ENCODE assay signal across 1 cellular context in genomic region chr1:9500756-9501754, GRCh38.
TF ChIP-seq lines count a peak whose summit lies in the region.

No MANE protein-coding gene starts in this region.

TF ChIP-seq in HepG2, 621 proteins besides CTCF, POLR2A, EP300 and RAD21 (continued from another document and continues in another):
- no peak for TF ChIP-seq E2F2 (CRISPR knock-in tag; IDR thresholded peaks at IDR 0.05; ENCODE audit: borderline replicate concordance)
- TF ChIP-seq MATR3 (CRISPR knock-in tag; IDR thresholded peaks at IDR 0.05), result no peak
- TF ChIP-seq MYNN (CRISPR knock-in tag; IDR thresholded peaks at IDR 0.05; ENCODE audit: low read depth), result no peak
- TF ChIP-seq TERF1 (CRISPR knock-in tag; IDR thresholded peaks at IDR 0.05), result no peak
- no peak for TF ChIP-seq MBNL3 (CRISPR knock-in tag; conservative IDR thresholded peaks at IDR 0.05)
- no peak for TF ChIP-seq ZNF768 (CRISPR knock-in tag; IDR thresholded peaks at IDR 0.05)
- no peak for TF ChIP-seq ZNF256 (CRISPR knock-in tag; conservative IDR thresholded peaks at IDR 0.05)
- TF ChIP-seq, protein P1, sequence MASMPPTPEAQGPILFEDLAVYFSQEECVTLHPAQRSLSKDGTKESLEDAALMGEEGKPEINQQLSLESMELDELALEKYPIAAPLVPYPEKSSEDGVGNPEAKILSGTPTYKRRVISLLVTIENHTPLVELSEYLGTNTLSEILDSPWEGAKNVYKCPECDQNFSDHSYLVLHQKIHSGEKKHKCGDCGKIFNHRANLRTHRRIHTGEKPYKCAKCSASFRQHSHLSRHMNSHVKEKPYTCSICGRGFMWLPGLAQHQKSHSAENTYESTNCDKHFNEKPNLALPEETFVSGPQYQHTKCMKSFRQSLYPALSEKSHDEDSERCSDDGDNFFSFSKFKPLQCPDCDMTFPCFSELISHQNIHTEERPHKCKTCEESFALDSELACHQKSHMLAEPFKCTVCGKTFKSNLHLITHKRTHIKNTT (CRISPR knock-in tag; IDR thresholded peaks at IDR 0.05), result no peak
- no peak for TF ChIP-seq MNT (IDR thresholded peaks at IDR 0.05)
- no peak for TF ChIP-seq FIP1L1 (IDR thresholded peaks at IDR 0.05; ENCODE audit: borderline replicate concordance, insufficient read depth, low read depth, low read length)
- no peak for TF ChIP-seq ZBTB8A (CRISPR knock-in tag; IDR thresholded peaks at IDR 0.05; ENCODE audit: borderline replicate concordance, low read depth)
- TF ChIP-seq RFX3 (CRISPR knock-in tag; IDR thresholded peaks at IDR 0.05), result no peak
- no peak for TF ChIP-seq SRF (IDR thresholded peaks at IDR 0.05; ENCODE audit: low read depth, low read length)
- TF ChIP-seq ZNF44 (CRISPR knock-in tag; IDR thresholded peaks at IDR 0.05), result no peak
- TF ChIP-seq ZBTB1 (CRISPR knock-in tag; IDR thresholded peaks at IDR 0.05; ENCODE audit: borderline replicate concordance), result no peak
- TF ChIP-seq ZSCAN21 (CRISPR knock-in tag; IDR thresholded peaks at IDR 0.05; ENCODE audit: borderline replicate concordance), result no peak
- TF ChIP-seq SRSF4 (IDR thresholded peaks at IDR 0.05; ENCODE audit: low read depth, low read length, poor library complexity, severe bottlenecking), result no peak
- TF ChIP-seq ZNF260 (CRISPR knock-in tag; IDR thresholded peaks at IDR 0.05; ENCODE audit: borderline replicate concordance, low read depth), result no peak
- no peak for TF ChIP-seq ZNF790 (CRISPR knock-in tag; IDR thresholded peaks at IDR 0.05; ENCODE audit: borderline replicate concordance)
- peak; percentile 66; the same call in 1 of the 2 replicates for TF ChIP-seq ZKSCAN8 (CRISPR knock-in tag; IDR thresholded peaks at IDR 0.05; ENCODE audit: borderline replicate concordance)
- TF ChIP-seq ZNF20 (CRISPR knock-in tag; IDR thresholded peaks at IDR 0.05), result no peak
- peak; percentile 61; the same call in 1 of the 2 replicates for TF ChIP-seq ZNF317 (CRISPR knock-in tag; IDR thresholded peaks at IDR 0.05)
- TF ChIP-seq USF2 (IDR thresholded peaks at IDR 0.05; ENCODE audit: low read depth, low read length), result peak; percentile 31; the same call in 1 of the 2 replicates
- TF ChIP-seq USF2 (CRISPR knock-in tag; IDR thresholded peaks at IDR 0.05; ENCODE audit: borderline replicate concordance), result 0 out of 2 replicates have a peak, but pooled peaks have one; percentile 13
- no peak for TF ChIP-seq CREB1 (IDR thresholded peaks at IDR 0.05)
- TF ChIP-seq CREB1 (CRISPR knock-in tag; IDR thresholded peaks at IDR 0.05), result peak; percentile 76; the same call in 1 of the 2 replicates
- no peak for TF ChIP-seq RBAK (CRISPR knock-in tag; IDR thresholded peaks at IDR 0.05)
- no peak for TF ChIP-seq ARNT2 (CRISPR knock-in tag; IDR thresholded peaks at IDR 0.05; ENCODE audit: low read depth)
- TF ChIP-seq POLR2AphosphoS5 (IDR thresholded peaks at IDR 0.05; ENCODE audit: low read depth, low read length), result peak; percentile 47; the same call in 1 of the 2 replicates
- no peak for TF ChIP-seq ZMYM2 (CRISPR knock-in tag; IDR thresholded peaks at IDR 0.05)
- 0 out of 2 replicates have a peak, but pooled peaks have one; percentile 19 for TF ChIP-seq GFI1 (CRISPR knock-in tag; IDR thresholded peaks at IDR 0.05; ENCODE audit: borderline replicate concordance)
- TF ChIP-seq SSRP1 (CRISPR knock-in tag; IDR thresholded peaks at IDR 0.05), result no peak
- TF ChIP-seq MTA1 (CRISPR knock-in tag; IDR thresholded peaks at IDR 0.05; ENCODE audit: borderline replicate concordance), result no peak
- TF ChIP-seq, protein P2, sequence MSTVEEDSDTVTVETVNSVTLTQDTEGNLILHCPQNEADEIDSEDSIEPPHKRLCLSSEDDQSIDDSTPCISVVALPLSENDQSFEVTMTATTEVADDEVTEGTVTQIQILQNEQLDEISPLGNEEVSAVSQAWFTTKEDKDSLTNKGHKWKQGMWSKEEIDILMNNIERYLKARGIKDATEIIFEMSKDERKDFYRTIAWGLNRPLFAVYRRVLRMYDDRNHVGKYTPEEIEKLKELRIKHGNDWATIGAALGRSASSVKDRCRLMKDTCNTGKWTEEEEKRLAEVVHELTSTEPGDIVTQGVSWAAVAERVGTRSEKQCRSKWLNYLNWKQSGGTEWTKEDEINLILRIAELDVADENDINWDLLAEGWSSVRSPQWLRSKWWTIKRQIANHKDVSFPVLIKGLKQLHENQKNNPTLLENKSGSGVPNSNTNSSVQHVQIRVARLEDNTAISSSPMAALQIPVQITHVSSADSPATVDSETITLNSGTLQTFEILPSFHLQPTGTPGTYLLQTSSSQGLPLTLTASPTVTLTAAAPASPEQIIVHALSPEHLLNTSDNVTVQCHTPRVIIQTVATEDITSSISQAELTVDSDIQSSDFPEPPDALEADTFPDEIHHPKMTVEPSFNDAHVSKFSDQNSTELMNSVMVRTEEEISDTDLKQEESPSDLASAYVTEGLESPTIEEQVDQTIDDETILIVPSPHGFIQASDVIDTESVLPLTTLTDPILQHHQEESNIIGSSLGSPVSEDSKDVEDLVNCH (CRISPR knock-in tag; IDR thresholded peaks at IDR 0.05), result no peak
- TF ChIP-seq NR2C2 (CRISPR knock-in tag; IDR thresholded peaks at IDR 0.05; ENCODE audit: borderline replicate concordance), result no peak; the same call in 1 of the 2 replicates
- TF ChIP-seq, protein P3, sequence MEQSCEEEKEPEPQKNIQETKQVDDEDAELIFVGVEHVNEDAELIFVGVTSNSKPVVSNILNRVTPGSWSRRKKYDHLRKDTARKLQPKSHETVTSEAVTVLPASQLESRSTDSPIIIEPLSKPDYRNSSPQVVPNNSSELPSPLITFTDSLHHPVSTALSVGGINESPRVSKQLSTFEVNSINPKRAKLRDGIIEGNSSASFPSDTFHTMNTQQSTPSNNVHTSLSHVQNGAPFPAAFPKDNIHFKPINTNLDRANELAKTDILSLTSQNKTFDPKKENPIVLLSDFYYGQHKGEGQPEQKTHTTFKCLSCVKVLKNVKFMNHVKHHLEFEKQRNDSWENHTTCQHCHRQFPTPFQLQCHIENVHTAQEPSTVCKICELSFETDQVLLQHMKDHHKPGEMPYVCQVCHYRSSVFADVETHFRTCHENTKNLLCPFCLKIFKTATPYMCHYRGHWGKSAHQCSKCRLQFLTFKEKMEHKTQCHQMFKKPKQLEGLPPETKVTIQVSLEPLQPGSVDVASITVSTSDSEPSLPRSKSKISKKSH (CRISPR knock-in tag; IDR thresholded peaks at IDR 0.05; ENCODE audit: borderline replicate concordance), result no peak
- TF ChIP-seq KIAA2018 (CRISPR knock-in tag; IDR thresholded peaks at IDR 0.05; ENCODE audit: borderline replicate concordance), result no peak
- TF ChIP-seq FOXC1 (CRISPR knock-in tag; IDR thresholded peaks at IDR 0.05; ENCODE audit: borderline replicate concordance), result peak; percentile 28; the same call in 1 of the 2 replicates
- TF ChIP-seq ATF7-NPFF (CRISPR knock-in tag; IDR thresholded peaks at IDR 0.05; ENCODE audit: low read depth), result no peak
- TF ChIP-seq ZNF367 (CRISPR knock-in tag; IDR thresholded peaks at IDR 0.05; ENCODE audit: borderline replicate concordance), result no peak
- no peak for TF ChIP-seq SNAI1 (CRISPR knock-in tag; IDR thresholded peaks at IDR 0.05; ENCODE audit: borderline replicate concordance)
- no peak for TF ChIP-seq ZNF850 (CRISPR knock-in tag; conservative IDR thresholded peaks at IDR 0.05)
- TF ChIP-seq JUN (CRISPR knock-in tag; IDR thresholded peaks at IDR 0.05), result no peak
- no peak for TF ChIP-seq NBN (conservative IDR thresholded peaks at IDR 0.05)
- TF ChIP-seq ATRX (CRISPR knock-in tag; IDR thresholded peaks at IDR 0.05; ENCODE audit: borderline replicate concordance), result no peak
- TF ChIP-seq POLR2G (IDR thresholded peaks at IDR 0.05; ENCODE audit: low read depth, low read length), result peak; percentile 59; the same call in 1 of the 2 replicates
- no peak; the same call in 1 of the 2 replicates for TF ChIP-seq ZNF788 (CRISPR knock-in tag; IDR thresholded peaks at IDR 0.05; ENCODE audit: borderline replicate concordance)
